In genomic region chrX:19981987-19982386, GRCh38 we compare ENCODE assay signal across 20 cellular contexts. TPM values are rescaled to one million over a fixed set of nuclear protein-coding genes. Genes with fewer than 3 reads are reported as not detected.
DNase-seq lines count a peak whose midpoint lies in the region; ATAC-seq and TF ChIP-seq lines count a peak whose summit lies in the region.
"Had no signal": no experiment of that assay in that cellular context is flagged by ENCODE, and none has a peak within 500 bp of the region (broad histone marks: within the 10 kb centered on the region; RNA-seq: fewer than 3 reads in every experiment).

No MANE protein-coding gene starts in this region.

- ATAC-seq in activated T-cell treated with anti-CD3 and anti-CD28 coated beads, Interleukin-2, amount 50 U/mL, for 72 hours (replicated peaks in 1 of 2) = no peak
- ATAC-seq in WTC11 = no peak
- ATAC-seq in stimulated activated effector memory CD8-positive, alpha-beta T cell treated with anti-CD3 and anti-CD28 coated beads, Interleukin-12 subunit alpha, Interleukin-12 subunit beta, amount 100 ng/mL, for 72 hours = no peak
- no peak for ATAC-seq in HG02870 (IDR thresholded peaks at IDR 0.05; ENCODE audit: unreplicated experiment)
- ATAC-seq in heart left ventricle = no peak

- H3K27ac Mint-ChIP-seq in activated T-cell treated with anti-CD3 and anti-CD28 coated beads, Interleukin-2, amount 50 U/mL, for 72 hours = peak overlapping the region; percentile 2
- 0 out of 2 replicates have a peak overlapping the region, but pooled peaks have one; percentile 10 for H3K27ac Mint-ChIP-seq in WTC11
- peak overlapping the region; percentile 15 for H3K27ac Mint-ChIP-seq in stimulated activated effector memory CD8-positive, alpha-beta T cell treated with anti-CD3 and anti-CD28 coated beads, Interleukin-12 subunit alpha, Interleukin-12 subunit beta, amount 100 ng/mL, for 72 hours
- H3K27ac Mint-ChIP-seq in activated CD4-positive, alpha-beta T cell treated with anti-CD3 and anti-CD28 coated beads, Interleukin-2, amount 10 ng/mL, durations not matched to agents 24 days and 14 days = no peak overlapping the region
- H3K27ac Mint-ChIP-seq: HFFc6 had no signal

- no peak overlapping the region for H3K4me3 Mint-ChIP-seq in activated T-cell treated with anti-CD3 and anti-CD28 coated beads, Interleukin-2, amount 50 U/mL, for 72 hours
- H3K4me3 Mint-ChIP-seq in WTC11 = no peak overlapping the region
- no peak overlapping the region for H3K4me3 Mint-ChIP-seq in stimulated activated effector memory CD8-positive, alpha-beta T cell treated with anti-CD3 and anti-CD28 coated beads, Interleukin-12 subunit alpha, Interleukin-12 subunit beta, amount 100 ng/mL, for 72 hours
- no peak overlapping the region for H3K4me3 Mint-ChIP-seq in activated CD4-positive, alpha-beta T cell treated with anti-CD3 and anti-CD28 coated beads, Interleukin-2, amount 10 ng/mL, durations not matched to agents 24 days and 14 days
- H3K4me3 Mint-ChIP-seq: CD4-positive, alpha-beta memory T cell; HFFc6 had no signal

- no peak overlapping the region for H3K27ac ChIP-seq in heart left ventricle
- H3K27ac ChIP-seq: 22Rv1; BLaER1 treated with 17β-estradiol and CSF1 and Interleukin-3, amounts not matched to agents 10 nM and 100 nM; Peyer's patch had no signal

- H3K9me3 ChIP-seq in heart left ventricle = peaks cover 0 to 22% (median 3%) of the 10 kb centered on the region in 12 donors
- H3K9me3 ChIP-seq: Peyer's patch had no signal

- H3K27me3 ChIP-seq in heart left ventricle = no peaks in the 10 kb centered on the region
- H3K27me3 ChIP-seq: BLaER1 treated with 17β-estradiol and CSF1 and Interleukin-3, amounts not matched to agents 10 nM and 100 nM; Peyer's patch had no signal

- peaks cover 6 to 9% of the 10 kb centered on the region in 2 donors for H3K36me3 Mint-ChIP-seq in activated T-cell treated with anti-CD3 and anti-CD28 coated beads, Interleukin-2, amount 50 U/mL, for 72 hours (ENCODE audit: insufficient read depth in 2 of 2)
- peaks cover 14% of the 10 kb centered on the region for H3K36me3 Mint-ChIP-seq in WTC11
- H3K36me3 Mint-ChIP-seq in stimulated activated effector memory CD8-positive, alpha-beta T cell treated with anti-CD3 and anti-CD28 coated beads, Interleukin-12 subunit alpha, Interleukin-12 subunit beta, amount 100 ng/mL, for 72 hours = peaks cover 6% of the 10 kb centered on the region
- H3K36me3 Mint-ChIP-seq in activated CD4-positive, alpha-beta T cell treated with anti-CD3 and anti-CD28 coated beads, Interleukin-2, amount 10 ng/mL, durations not matched to agents 24 days and 14 days (ENCODE audit: low read depth) = peaks cover 17% of the 10 kb centered on the region

- H3K27me3 Mint-ChIP-seq in activated T-cell treated with anti-CD3 and anti-CD28 coated beads, Interleukin-2, amount 50 U/mL, for 72 hours (ENCODE audit: low read depth) = no peaks in the 10 kb centered on the region
- H3K27me3 Mint-ChIP-seq in WTC11 (ENCODE audit: low read depth) = no peaks in the 10 kb centered on the region
- H3K27me3 Mint-ChIP-seq in activated CD4-positive, alpha-beta T cell treated with anti-CD3 and anti-CD28 coated beads, Interleukin-2, amount 10 ng/mL, durations not matched to agents 24 days and 14 days = no peaks in the 10 kb centered on the region
- H3K27me3 Mint-ChIP-seq: CD4-positive, alpha-beta memory T cell had no signal

- no peaks in the 10 kb centered on the region for H3K36me3 ChIP-seq in heart left ventricle
- H3K36me3 ChIP-seq: Peyer's patch had no signal

- POLR2A ChIA-PET in WTC11 (lab: Charles Lee) = no interaction called here

- intact Hi-C loops in heart left ventricle (cut with DNase I) = loop anchor here in 1 of 10 donors (10.0 kb wide), 1 partner anchor 607 kb away; no protein-coding TSS in a partner anchor
- intact Hi-C loops in activated CD4-positive, alpha-beta T cell treated with anti-CD3 and anti-CD28 coated beads, Interleukin-2, amount 10 ng/mL, durations not matched to agents 24 days and 14 days (cut with micrococcal nuclease) = no loop called here

- WGBS in heart left ventricle, 4 donors = 75 to 91% (median 82%) methylated on average over 2 of the region's 2 CpGs

- H3K4me3 ChIP-seq in heart left ventricle = no peak overlapping the region
- H3K4me3 ChIP-seq: BLaER1 treated with 17β-estradiol and CSF1 and Interleukin-3, amounts not matched to agents 10 nM and 100 nM; Peyer's patch had no signal

- peaks cover 11% of the 10 kb centered on the region for H3K4me1 Mint-ChIP-seq in activated T-cell treated with anti-CD3 and anti-CD28 coated beads, Interleukin-2, amount 50 U/mL, for 72 hours (ENCODE audit: low read depth)
- peaks cover 4% of the 10 kb centered on the region for H3K4me1 Mint-ChIP-seq in WTC11
- H3K4me1 Mint-ChIP-seq in stimulated activated effector memory CD8-positive, alpha-beta T cell treated with anti-CD3 and anti-CD28 coated beads, Interleukin-12 subunit alpha, Interleukin-12 subunit beta, amount 100 ng/mL, for 72 hours = peaks cover 18% of the 10 kb centered on the region
- H3K4me1 Mint-ChIP-seq in activated CD4-positive, alpha-beta T cell treated with anti-CD3 and anti-CD28 coated beads, Interleukin-2, amount 10 ng/mL, durations not matched to agents 24 days and 14 days = peaks cover 2% of the 10 kb centered on the region

- TF ChIP-seq CTCF in WTC11 (IDR thresholded peaks at IDR 0.05) = no peak
- no peak for TF ChIP-seq CTCF in heart left ventricle (IDR thresholded peaks at IDR 0.05)

- DNase-seq in activated T-cell treated with anti-CD3 and anti-CD28 coated beads, Interleukin-2, amount 50 U/mL, for 72 hours = no peak
- no peak for DNase-seq in activated T-cell treated with anti-CD3 and anti-CD28 coated beads, Interleukin-2, amount 50 U/mL, for 48 hours
- DNase-seq in WTC11 (ENCODE audit: low spot score) (no peak), myocyte (ENCODE audit: low read depth) (peak; percentile 4), heart left ventricle (no peak)
- DNase-seq in stimulated activated effector memory CD8-positive, alpha-beta T cell treated with anti-CD3 and anti-CD28 coated beads, Interleukin-12 subunit alpha, Interleukin-12 subunit beta, amount 100 ng/mL, for 72 hours (ENCODE audit: low spot score in 2 of 2) = no peak
- no peak for DNase-seq in activated CD4-positive, alpha-beta T cell treated with anti-CD3 and anti-CD28 coated beads, Interleukin-2, amount 10 ng/mL, durations not matched to agents 24 days and 14 days
- DNase-seq: CD4-positive, alpha-beta memory T cell; HFFc6; Kasumi-1; NCI-H1417; NCI-H1694 treated with DMSO at 0.1 percent for 48 hours; NCI-H2081 treated with DMSO at 0.1 percent for 48 hours; NCI-H2171 treated with DMSO at 0.1 percent for 48 hours; NCI-H524 treated with DMSO at 0.1 percent for 48 hours; NCI-H82; Peyer's patch had no signal

- TF ChIP-seq POLR2A in heart left ventricle (IDR thresholded peaks at IDR 0.05) = no peak

- CTCF ChIA-PET in WTC11 (lab: Charles Lee) = no interaction called here

- H3K9me3 Mint-ChIP-seq in activated T-cell treated with anti-CD3 and anti-CD28 coated beads, Interleukin-2, amount 50 U/mL, for 72 hours = peaks cover 3 to 4% of the 10 kb centered on the region in 2 donors
- peaks cover 12% of the 10 kb centered on the region for H3K9me3 Mint-ChIP-seq in WTC11
- H3K9me3 Mint-ChIP-seq in stimulated activated effector memory CD8-positive, alpha-beta T cell treated with anti-CD3 and anti-CD28 coated beads, Interleukin-12 subunit alpha, Interleukin-12 subunit beta, amount 100 ng/mL, for 72 hours = peaks cover 3% of the 10 kb centered on the region
- H3K9me3 Mint-ChIP-seq in activated CD4-positive, alpha-beta T cell treated with anti-CD3 and anti-CD28 coated beads, Interleukin-2, amount 10 ng/mL, durations not matched to agents 24 days and 14 days = peaks cover 7% of the 10 kb centered on the region

- peaks cover 0 to 10% (median 0%) of the 10 kb centered on the region in 12 donors for H3K4me1 ChIP-seq in heart left ventricle
- H3K4me1 ChIP-seq: Peyer's patch had no signal

TF ChIP-seq in WTC11, 78 proteins besides CTCF, POLR2A, EP300 and RAD21:
- no peak for TF ChIP-seq NR2C2 (CRISPR knock-in tag; IDR thresholded peaks at IDR 0.05)

RNA-seq across cellular contexts. Expression of gene BCLAF3, which starts 8.9 kb away (rescaled TPM):
- total RNA-seq in activated T-cell treated with anti-CD3 and anti-CD28 coated beads, Interleukin-2, amount 50 U/mL, for 72 hours = 10 to 100 TPM in 1 of 2 donors, 1 to 10 TPM in 1; 7.7 to 11.8 TPM
- total RNA-seq in WTC11 (2021) (8.1 to 10.9 TPM (median 10.2 TPM) in 3 replicates), myocyte (2.6 and 4.2 TPM in 2 replicates), heart left ventricle (10 to 100 TPM in 1 of 9 donors, 1 to 10 TPM in 8; 2.4 to 10.6 (median 7.8) TPM)
- 2.6 TPM for polyA plus RNA-seq in myocyte (2012)
- polyA plus RNA-seq in heart left ventricle = 1 to 10 TPM; 2.0 to 3.2 TPM
- total RNA-seq in activated CD4-positive, alpha-beta T cell treated with anti-CD3 and anti-CD28 coated beads, Interleukin-2, amount 10 ng/mL, durations not matched to agents 24 days and 14 days = 4.4 and 5.6 TPM in 2 replicates
